In genomic region chr11:16737860-16738197, GRCh38 we compare ENCODE assay signal across 9 cellular contexts. TPM values are rescaled to one million over a fixed set of nuclear protein-coding genes. Genes with fewer than 3 reads are reported as not detected.
DNase-seq lines count a peak whose midpoint lies in the region; ATAC-seq and TF ChIP-seq lines count a peak whose summit lies in the region.
"Had no signal": no experiment of that assay in that cellular context is flagged by ENCODE, and none has a peak within 500 bp of the region (broad histone marks: within the 10 kb centered on the region; RNA-seq: fewer than 3 reads in every experiment).

No MANE protein-coding gene starts in this region.

- H3K9me3 ChIP-seq in SU-DHL-6 (ENCODE audit: insufficient read depth, low read length) = no peaks in the 10 kb centered on the region
- H3K9me3 ChIP-seq in hepatocyte (ENCODE audit: low read depth) = no peaks in the 10 kb centered on the region
- H3K9me3 ChIP-seq in subcutaneous abdominal adipose tissue (ENCODE audit: control insufficient read depth in 5 of 5, low read length in 5 of 5) = no peaks in the 10 kb centered on the region

- H3K4me2 ChIP-seq in SU-DHL-6 (ENCODE audit: low read depth, low read length, poor library complexity, severe bottlenecking) (peak overlapping the region; percentile 87), hepatocyte (peak overlapping the region; percentile 79)

- no peak for TF ChIP-seq CTCF in SU-DHL-6 (IDR thresholded peaks at IDR 0.05; ENCODE audit: insufficient read depth, low read length, poor library complexity, severe bottlenecking)
- no peak for TF ChIP-seq CTCF in hepatocyte (IDR thresholded peaks at IDR 0.05; ENCODE audit: poor library complexity)
- no peak for TF ChIP-seq CTCF in chondrocyte (IDR thresholded peaks at IDR 0.05)

- H3K36me3 ChIP-seq in SU-DHL-6 (ENCODE audit: low read length) (peaks cover 10% of the 10 kb centered on the region; the same call in 1 of the 2 replicates), hepatocyte (replicated peaks; ENCODE audit: insufficient read depth, low read depth) (no peaks in the 10 kb centered on the region), subcutaneous abdominal adipose tissue (ENCODE audit: control insufficient read depth in 5 of 5, insufficient read depth in 5 of 5, low read length in 5 of 5) (peaks cover 0 to 3% (median 2%) of the 10 kb centered on the region in 5 donors)

- H3K79me2 ChIP-seq in SU-DHL-6 (ENCODE audit: insufficient read depth, low read length) (peaks cover 44% of the 10 kb centered on the region), hepatocyte (peaks cover 46% of the 10 kb centered on the region)

- H3K36me3 Mint-ChIP-seq in chondrocyte (ENCODE audit: low read depth) = peaks cover 2% of the 10 kb centered on the region

- no peak overlapping the region for H3K4me3 Mint-ChIP-seq in chondrocyte (ENCODE audit: unreplicated experiment)

- no peaks in the 10 kb centered on the region for H3K27me3 Mint-ChIP-seq in chondrocyte (ENCODE audit: low read depth)

- peaks cover 1% of the 10 kb centered on the region for H3K9me3 Mint-ChIP-seq in chondrocyte (ENCODE audit: low read depth)
- H3K9me3 Mint-ChIP-seq: activated naive CD4-positive, alpha-beta T cell treated with anti-CD3 and anti-CD28 coated beads, Interleukin-2, amount 50 U/mL, for 72 hours had no signal

- H3K4me1 Mint-ChIP-seq in chondrocyte (ENCODE audit: low read depth) = peaks cover 16% of the 10 kb centered on the region

- H3K27me3 ChIP-seq in SU-DHL-6 (ENCODE audit: low read length) = no peaks in the 10 kb centered on the region
- no peaks in the 10 kb centered on the region for H3K27me3 ChIP-seq in hepatocyte
- H3K27me3 ChIP-seq in subcutaneous abdominal adipose tissue (ENCODE audit: control insufficient read depth in 5 of 5, insufficient read depth in 4 of 5, low read length in 5 of 5) = no peaks in the 10 kb centered on the region

- H3K4me1 ChIP-seq in hepatocyte (ENCODE audit: insufficient read depth) (peaks cover 12% of the 10 kb centered on the region), subcutaneous abdominal adipose tissue (ENCODE audit: control insufficient read depth in 5 of 5, insufficient read depth in 5 of 5, low read length in 5 of 5) (peaks cover 3 to 44% (median 37%) of the 10 kb centered on the region in 5 donors)

- H3K27ac ChIP-seq in SU-DHL-6 (ENCODE audit: low read depth, low read length) (peak overlapping the region; percentile 68), hepatocyte (peak overlapping the region; percentile 94), subcutaneous abdominal adipose tissue (ENCODE audit: low read depth, low read length) (peak overlapping the region; percentile 98)

- H4K20me1 ChIP-seq in SU-DHL-6 (ENCODE audit: low read depth, low read length) (peaks cover 21% of the 10 kb centered on the region), hepatocyte (ENCODE audit: insufficient read depth, poor library complexity, severe bottlenecking) (peaks cover 32% of the 10 kb centered on the region)

- WGBS in hepatocyte (ENCODE audit: low lambda C conversion rate, missing lambda C conversion rate) = 2% methylated on average over 6 of the region's 6 CpGs

- H3K9me2 ChIP-seq in SU-DHL-6 (replicated peaks; ENCODE audit: insufficient read depth, low read length) = no peaks in the 10 kb centered on the region
- H3K9me2 ChIP-seq in hepatocyte (replicated peaks; ENCODE audit: insufficient read depth) = no peaks in the 10 kb centered on the region

- H3K27ac Mint-ChIP-seq in chondrocyte (ENCODE audit: unreplicated experiment) = no peak overlapping the region
- H3K27ac Mint-ChIP-seq: activated naive CD4-positive, alpha-beta T cell treated with anti-CD3 and anti-CD28 coated beads, Interleukin-2, amount 50 U/mL, for 72 hours had no signal

- peak; percentile 10 for ATAC-seq in HG02884 (IDR thresholded peaks at IDR 0.05; ENCODE audit: unreplicated experiment)

- peak; percentile 67 for DNase-seq in DMS53 (lab: John Stamatoyannopoulos, UW)
- no peak for DNase-seq in DMS53 treated with DMSO at 0.1 percent for 48 hours (lab: John Stamatoyannopoulos, UW; ENCODE audit: unreplicated experiment)
- peak; percentile 28 for DNase-seq in hepatocyte (ENCODE audit: low spot score)
- no peak for DNase-seq in stimulated activated CD4-positive, alpha-beta T cell treated with anti-CD3 and anti-CD28 coated beads, Interleukin-2, amount 100 ng/mL, for 48 hours
- no peak for DNase-seq in chondrocyte (ENCODE audit: low spot score)

- peak overlapping the region; percentile 82 for H3K9ac ChIP-seq in SU-DHL-6 (ENCODE audit: low read length)
- peak overlapping the region; percentile 97 to 100 (median 100) for H3K9ac ChIP-seq in subcutaneous abdominal adipose tissue (ENCODE audit: low read length in 5 of 5)

- H2AFZ ChIP-seq in SU-DHL-6 (ENCODE audit: low read depth, low read length, severe bottlenecking) (peak overlapping the region; percentile 89), hepatocyte (peak overlapping the region; percentile 83)

- H3F3A ChIP-seq in SU-DHL-6 (ENCODE audit: insufficient read depth) = no peaks in the 10 kb centered on the region

- peak overlapping the region; percentile 78 for H3K4me3 ChIP-seq in SU-DHL-6 (ENCODE audit: insufficient read depth, low read length, poor library complexity, severe bottlenecking)
- peak overlapping the region; percentile 68 for H3K4me3 ChIP-seq in hepatocyte
- peak overlapping the region; percentile 88 to 99 (median 94) for H3K4me3 ChIP-seq in subcutaneous abdominal adipose tissue (ENCODE audit: low read depth in 1 of 5, low read length in 5 of 5)

RNA-seq across cellular contexts. Expression of gene C11orf58, which starts 0.6 kb away (rescaled TPM):
- 182 and 185 TPM in 2 replicates for total RNA-seq in hepatocyte
- 170 and 176 TPM in 2 replicates for polyA plus RNA-seq in hepatocyte
- 116 to 135 TPM (median 117 TPM) in 3 replicates for total RNA-seq in chondrocyte

Comparison
In these comparisons a context has a peak if more than half of its experiments do, and no peak if none do; other contexts are left out.
1. DNase-seq: peak in DMS53 (single experiment) and hepatocyte (single experiment); none in DMS53 treated with DMSO at 0.1 percent for 48 hours (single experiment), stimulated activated CD4-positive, alpha-beta T cell treated with anti-CD3 and anti-CD28 coated beads, Interleukin-2, amount 100 ng/mL, for 48 hours (0 of 2) and chondrocyte (single experiment).
2. Peak in every context shown above with its lines, with median percentiles within 50 percentile points of each other: H3K27ac ChIP-seq and H3K4me3 ChIP-seq.